In genomic region chr17:81891303-81891552, GRCh38 we compare ENCODE assay signal across 8 cellular contexts. TPM values are rescaled to one million over a fixed set of nuclear protein-coding genes. Genes with fewer than 3 reads are reported as not detected.
DNase-seq lines count a peak whose midpoint lies in the region; ATAC-seq, FAIRE-seq and TF ChIP-seq lines count a peak whose summit lies in the region.

No MANE protein-coding gene starts in this region.

- peaks cover 3 to 13% of the 10 kb centered on the region in 2 donors for H3K36me3 Mint-ChIP-seq in naive B cell

- H3K9ac ChIP-seq in K562 (ENCODE audit: insufficient read depth in 1 of 2, low read depth in 2 of 2, low read length in 2 of 2), result peak overlapping the region; percentile 93 to 96; a peak in 3 of 4 replicates

- peak overlapping the region; percentile 95 for H3K27ac ChIP-seq in C4-2B
- H3K27ac ChIP-seq in K562 (ENCODE audit: extremely low read depth, low read depth, low read length), result peak overlapping the region; percentile 97

- peak; percentile 14 for ATAC-seq in HG02943 (IDR thresholded peaks at IDR 0.05; ENCODE audit: low read depth, unreplicated experiment)
- no peak for ATAC-seq in K562
- ATAC-seq in naive B cell (ENCODE audit: low read depth in 2 of 2), result peak; percentile 4 to 8

- CTCF ChIA-PET in K562 (lab: Yijun Ruan, JAX; ENCODE audit: low intra/inter-chr PET ratio), result no interaction called here

- no peak for TF ChIP-seq POLR2A in K562 (conservative IDR thresholded peaks at IDR 0.05)

- peaks cover 71% of the 10 kb centered on the region for H3K36me3 ChIP-seq in K562 (ENCODE audit: control insufficient read depth, insufficient read depth, low read length)

- in situ Hi-C loops in K562 (cut with MboI), result no loop called here

- H3K4me3 ChIP-seq in K562, result peak overlapping the region; percentile 73

- no peak for TF ChIP-seq EP300 in K562 (IDR thresholded peaks at IDR 0.05; ENCODE audit: low read length)

- H3K79me2 ChIP-seq in K562 (ENCODE audit: control insufficient read depth, insufficient read depth, low read length), result peaks cover 77% of the 10 kb centered on the region

- peak overlapping the region; percentile 86 to 99 (median 95) for H3K4me3 Mint-ChIP-seq in naive B cell

- no peaks in the 10 kb centered on the region for H3K9me3 Mint-ChIP-seq in naive B cell

- intact Hi-C loops in K562 (cut with micrococcal nuclease), result no loop called here

- H3K9me3 ChIP-seq in K562 (replicated peaks; ENCODE audit: control insufficient read depth, insufficient read depth, low read depth, low read length), result no peaks in the 10 kb centered on the region

- no TSS peak for BruUV-seq in K562 (replicated peaks; lab: Mats Ljungman, UMichigan)

- H3K4me2 ChIP-seq in K562 (ENCODE audit: insufficient read depth, low read length), result peak overlapping the region; percentile 91; the same call in 1 of the 2 replicates

- POLR2A ChIA-PET in K562 (lab: Yijun Ruan, JAX), result interaction anchor here (1.0 to 10.5 kb wide), 6 partner anchors 8 to 188 kb away, joined by 3 to 85 read pairs (median 4); partner anchors contain the start of genes CENPX, LRRC45 and MRPL12

- DNase-seq in K562 (ENCODE audit: extremely low read depth in 1 of 4, low spot score in 3 of 4) (no peak), naive B cell (no peak), NCI-H446 (lab: John Stamatoyannopoulos, UW) (no peak), NOMO-1 treated with DMSO at 0.1 percent for 48 hours (lab: John Stamatoyannopoulos, UW; ENCODE audit: unreplicated experiment) (no peak), NCI-H146 treated with DMSO at 0.1 percent for 48 hours (lab: John Stamatoyannopoulos, UW; ENCODE audit: unreplicated experiment) (no peak)
- no peak for DNase-seq in stimulated activated CD4-positive, alpha-beta T cell treated with anti-CD3 and anti-CD28 coated beads, Interleukin-4, amount 100 ng/mL, for 1 hour

- H3K4me1 ChIP-seq in K562 (replicated peaks in 1 of 2; ENCODE audit: control insufficient read depth in 2 of 2, insufficient read depth in 2 of 2, low read length in 2 of 2), result peaks cover 12 to 41% of the 10 kb centered on the region in 2 experiments; a peak in 4 of 5 replicates

- peaks cover 8% of the 10 kb centered on the region for H3K9me1 ChIP-seq in K562 (ENCODE audit: control insufficient read depth, insufficient read depth, low read length)

- peaks cover 8 to 24% (median 16%) of the 10 kb centered on the region in 3 donors for H3K4me1 Mint-ChIP-seq in naive B cell

- TF ChIP-seq CTCF in C4-2B (conservative IDR thresholded peaks at IDR 0.05) (no peak), K562 (IDR thresholded peaks at IDR 0.05 in 2 of 3, conservative IDR thresholded peaks at IDR 0.05 in 1 of 3; ENCODE audit: insufficient read depth in 2 of 3, low read depth in 1 of 3, low read length in 3 of 3) (no peak)

- TF ChIP-seq RAD21 in K562 (CRISPR knock-in tag; conservative IDR thresholded peaks at IDR 0.05 in 1 of 2, IDR thresholded peaks at IDR 0.05 in 1 of 2), result no peak

- no peaks in the 10 kb centered on the region for H4K20me1 ChIP-seq in K562 (replicated peaks; ENCODE audit: control insufficient read depth, insufficient read depth, low read length)

- H2AFZ ChIP-seq in K562 (ENCODE audit: low read depth, low read length), result no peak overlapping the region

- WGBS in K562 (ENCODE audit: insufficient coverage, low coverage, missing lambda C conversion rate), result under 1% methylated on average over 39 of the region's 40 CpGs

- FAIRE-seq in K562 (lab: Jason Lieb, UNC), result no peak

- peak overlapping the region; percentile 95 to 100 (median 97) for H3K27ac Mint-ChIP-seq in naive B cell

- H3K27me3 Mint-ChIP-seq in naive B cell, result no peaks in the 10 kb centered on the region

- H3K27me3 ChIP-seq in K562 (ENCODE audit: control insufficient read depth in 2 of 2, insufficient read depth in 2 of 2, low read length in 2 of 2), result no peaks in the 10 kb centered on the region

RNA-seq across cellular contexts. Expression of gene ALYREF, which starts 0.2 kb away (rescaled TPM):
- 29.1 and 64.1 TPM in 2 replicates for total RNA-seq in K562 (2011; cell fraction: chromatin; rRNA removed; ENCODE audit: low replicate concordance)
- 70.7 and 78.0 TPM in 2 replicates for total RNA-seq in K562 (2011; cell fraction: nucleolus; rRNA removed)
- total RNA-seq in K562 (2011; cell fraction: nucleoplasm; rRNA removed), result 41.9 and 54.1 TPM in 2 replicates
- total RNA-seq in K562 (2014; rRNA removed) (416 and 428 TPM in 2 replicates), K562 (2014; rRNA removed; fragmentation: Illumina TruSeq; extraction: Trizol) (74.3 and 99.3 TPM in 2 replicates), K562 (2015; rRNA removed; fragmentation: Illumina TruSeq; extraction: Trizol) (225 and 227 TPM in 2 replicates), K562 (2021) (279 and 283 TPM in 2 replicates)
- polyA plus RNA-seq in K562 (2011; rRNA removed) (97.2 and 103 TPM in 2 replicates), K562 (2014; fragmentation: Illumina TruSeq; extraction: Trizol) (147 and 154 TPM in 2 replicates), K562 (2014; fragmentation: Nextera tagmentation; extraction: Ambion mirVana) (1 to 10 TPM; 1.9 to 3.7 TPM), K562 (2014; rRNA removed) (206 and 253 TPM in 2 replicates), naive B cell (ENCODE audit: low read depth in 6 of 6) (10 to 100 TPM; 25.5 to 53.9 (median 41.7) TPM)
- polyA plus RNA-seq in K562 (2011; cell fraction: cytosol; rRNA removed), result 93.7 and 166 TPM in 2 replicates
- 98.4 and 110 TPM in 2 replicates for polyA plus RNA-seq in K562 (2011; cell fraction: nucleus; rRNA removed)
- polyA plus RNA-seq in K562 (2012), result 112 and 177 TPM in 2 replicates
- polyA minus RNA-seq in K562 (2011; rRNA and poly(A)+ RNA removed), result 101 and 147 TPM in 2 replicates
- polyA minus RNA-seq in K562 (2011; cell fraction: cytosol; rRNA and poly(A)+ RNA removed), result 92.8 and 121 TPM in 2 replicates
- polyA minus RNA-seq in K562 (2011; cell fraction: nucleus; rRNA and poly(A)+ RNA removed), result 36.5 and 40.0 TPM in 2 replicates

RNA-seq across cellular contexts. Expression of gene ANAPC11, which starts 0.3 kb away (rescaled TPM):
- 37.2 and 84.5 TPM in 2 replicates for total RNA-seq in K562 (2011; cell fraction: chromatin; rRNA removed; ENCODE audit: low replicate concordance)
- total RNA-seq in K562 (2011; cell fraction: nucleolus; rRNA removed), result 109 and 116 TPM in 2 replicates
- total RNA-seq in K562 (2011; cell fraction: nucleoplasm; rRNA removed), result 83.3 and 88.4 TPM in 2 replicates
- 220 and 252 TPM in 2 replicates for total RNA-seq in K562 (2014; rRNA removed)
- total RNA-seq in K562 (2014; rRNA removed; fragmentation: Illumina TruSeq; extraction: Trizol), result 32.5 and 41.2 TPM in 2 replicates
- 105 and 111 TPM in 2 replicates for total RNA-seq in K562 (2015; rRNA removed; fragmentation: Illumina TruSeq; extraction: Trizol)
- total RNA-seq in K562 (2021), result 214 and 217 TPM in 2 replicates
- 238 and 354 TPM in 2 replicates for polyA plus RNA-seq in K562 (2011; rRNA removed)
- 720 and 811 TPM in 2 replicates for polyA plus RNA-seq in K562 (2011; cell fraction: cytosol; rRNA removed)
- 288 and 348 TPM in 2 replicates for polyA plus RNA-seq in K562 (2011; cell fraction: nucleus; rRNA removed)
- polyA plus RNA-seq in K562 (2012), result 288 and 382 TPM in 2 replicates
- polyA plus RNA-seq in K562 (2014; fragmentation: Illumina TruSeq; extraction: Trizol), result 57.2 and 105 TPM in 2 replicates
- polyA plus RNA-seq in K562 (2014; fragmentation: Nextera tagmentation; extraction: Ambion mirVana), result 100 to 1,000 TPM; 154 to 255 TPM
- 318 and 338 TPM in 2 replicates for polyA plus RNA-seq in K562 (2014; rRNA removed)
- 56.1 and 67.4 TPM in 2 replicates for polyA minus RNA-seq in K562 (2011; rRNA and poly(A)+ RNA removed)
- 52.4 and 82.6 TPM in 2 replicates for polyA minus RNA-seq in K562 (2011; cell fraction: cytosol; rRNA and poly(A)+ RNA removed)
- polyA minus RNA-seq in K562 (2011; cell fraction: nucleus; rRNA and poly(A)+ RNA removed), result 24.8 and 36.9 TPM in 2 replicates
- 100 to 1,000 TPM; 208 to 260 (median 218) TPM for polyA plus RNA-seq in naive B cell (ENCODE audit: low read depth in 6 of 6)

RNA-seq across cellular contexts. Expression of gene NPB, which starts 10.8 kb away (rescaled TPM):
- 0.86 and 1.5 TPM in 2 replicates for total RNA-seq in K562 (2011; cell fraction: chromatin; rRNA removed; ENCODE audit: low replicate concordance)
- total RNA-seq in K562 (2011; cell fraction: nucleolus; rRNA removed), result 1.3 TPM in 2 replicates
- 1.2 and 1.4 TPM in 2 replicates for total RNA-seq in K562 (2011; cell fraction: nucleoplasm; rRNA removed)
- total RNA-seq in K562 (2014; rRNA removed) (0.14 and 0.57 TPM in 2 replicates), K562 (2014; rRNA removed; fragmentation: Illumina TruSeq; extraction: Trizol) (0.07 TPM in 1 of 2 replicates, not detected in the other), K562 (2015; rRNA removed; fragmentation: Illumina TruSeq; extraction: Trizol) (0.07 and 0.30 TPM in 2 replicates), K562 (2021) (0.53 and 0.65 TPM in 2 replicates)
- polyA plus RNA-seq in K562 (2011; rRNA removed) (0.03 and 0.07 TPM in 2 replicates), K562 (2014; fragmentation: Illumina TruSeq; extraction: Trizol) (0.07 TPM in 1 of 2 replicates, not detected in the other), K562 (2014; fragmentation: Nextera tagmentation; extraction: Ambion mirVana) (under 1 TPM; 0.43 to 0.61 TPM), K562 (2014; rRNA removed) (0.07 TPM in 1 of 2 replicates, not detected in the other), naive B cell (ENCODE audit: low read depth in 6 of 6) (under 1 TPM in 1 of 6 donors, not detected in 5; 0.24 TPM)
- polyA plus RNA-seq in K562 (2011; cell fraction: cytosol; rRNA removed), result 0.06 and 0.88 TPM in 2 replicates
- 0.26 TPM in 1 of 2 replicates, not detected in the other for polyA plus RNA-seq in K562 (2011; cell fraction: nucleus; rRNA removed)
- 0.52 TPM in 1 of 2 replicates, not detected in the other for polyA plus RNA-seq in K562 (2012)
- 0.21 TPM in 2 replicates for polyA minus RNA-seq in K562 (2011; rRNA and poly(A)+ RNA removed)
- polyA minus RNA-seq in K562 (2011; cell fraction: cytosol; rRNA and poly(A)+ RNA removed), result not detected in 2 replicates
- 0.40 and 0.78 TPM in 2 replicates for polyA minus RNA-seq in K562 (2011; cell fraction: nucleus; rRNA and poly(A)+ RNA removed)

RNA-seq across cellular contexts. Expression of gene PCYT2, which starts 20.0 kb away (rescaled TPM):
- total RNA-seq in K562 (2011; cell fraction: chromatin; rRNA removed; ENCODE audit: low replicate concordance), result 142 and 422 TPM in 2 replicates
- total RNA-seq in K562 (2011; cell fraction: nucleolus; rRNA removed), result 366 and 427 TPM in 2 replicates
- total RNA-seq in K562 (2011; cell fraction: nucleoplasm; rRNA removed), result 182 and 225 TPM in 2 replicates
- total RNA-seq in K562 (2014; rRNA removed), result 123 and 139 TPM in 2 replicates
- total RNA-seq in K562 (2014; rRNA removed; fragmentation: Illumina TruSeq; extraction: Trizol), result 42.7 and 57.5 TPM in 2 replicates
- total RNA-seq in K562 (2015; rRNA removed; fragmentation: Illumina TruSeq; extraction: Trizol), result 81.7 and 82.5 TPM in 2 replicates
- 125 and 134 TPM in 2 replicates for total RNA-seq in K562 (2021)
- polyA plus RNA-seq in K562 (2011; rRNA removed), result 71.5 and 97.8 TPM in 2 replicates
- 77.5 and 97.1 TPM in 2 replicates for polyA plus RNA-seq in K562 (2011; cell fraction: cytosol; rRNA removed)
- 473 and 533 TPM in 2 replicates for polyA plus RNA-seq in K562 (2011; cell fraction: nucleus; rRNA removed)
- 94.8 and 147 TPM in 2 replicates for polyA plus RNA-seq in K562 (2012)
- 83.7 and 95.3 TPM in 2 replicates for polyA plus RNA-seq in K562 (2014; fragmentation: Illumina TruSeq; extraction: Trizol)
- 1 to 10 TPM in 1 of 2 experiments, under 1 TPM in 1; 0.92 to 1.6 TPM for polyA plus RNA-seq in K562 (2014; fragmentation: Nextera tagmentation; extraction: Ambion mirVana)
- polyA plus RNA-seq in K562 (2014; rRNA removed), result 131 and 133 TPM in 2 replicates
- polyA minus RNA-seq in K562 (2011; rRNA and poly(A)+ RNA removed), result 48.7 and 49.2 TPM in 2 replicates
- polyA minus RNA-seq in K562 (2011; cell fraction: cytosol; rRNA and poly(A)+ RNA removed), result 35.6 and 49.0 TPM in 2 replicates
- 127 and 186 TPM in 2 replicates for polyA minus RNA-seq in K562 (2011; cell fraction: nucleus; rRNA and poly(A)+ RNA removed)
- 10 to 100 TPM; 19.0 to 28.4 (median 21.2) TPM for polyA plus RNA-seq in naive B cell (ENCODE audit: low read depth in 6 of 6)

RNA-seq across cellular contexts. Expression of gene ARHGDIA, which starts 20.1 kb away (rescaled TPM):
- 54.5 and 180 TPM in 2 replicates for total RNA-seq in K562 (2011; cell fraction: chromatin; rRNA removed; ENCODE audit: low replicate concordance)
- 155 and 173 TPM in 2 replicates for total RNA-seq in K562 (2011; cell fraction: nucleolus; rRNA removed)
- total RNA-seq in K562 (2011; cell fraction: nucleoplasm; rRNA removed), result 62.4 and 82.4 TPM in 2 replicates
- 110 and 146 TPM in 2 replicates for total RNA-seq in K562 (2014; rRNA removed)
- total RNA-seq in K562 (2014; rRNA removed; fragmentation: Illumina TruSeq; extraction: Trizol), result 39.8 and 58.3 TPM in 2 replicates
- total RNA-seq in K562 (2015; rRNA removed; fragmentation: Illumina TruSeq; extraction: Trizol), result 105 and 107 TPM in 2 replicates
- 321 and 340 TPM in 2 replicates for total RNA-seq in K562 (2021)
- 23.4 and 33.4 TPM in 2 replicates for polyA plus RNA-seq in K562 (2011; rRNA removed)
- polyA plus RNA-seq in K562 (2011; cell fraction: cytosol; rRNA removed), result 25.4 and 72.4 TPM in 2 replicates
- 85.3 and 131 TPM in 2 replicates for polyA plus RNA-seq in K562 (2011; cell fraction: nucleus; rRNA removed)
- polyA plus RNA-seq in K562 (2012), result 235 and 249 TPM in 2 replicates
- polyA plus RNA-seq in K562 (2014; fragmentation: Illumina TruSeq; extraction: Trizol), result 129 and 227 TPM in 2 replicates
- 10 to 100 TPM in 1 of 2 experiments, 1 to 10 TPM in 1; 9.6 to 11.2 TPM for polyA plus RNA-seq in K562 (2014; fragmentation: Nextera tagmentation; extraction: Ambion mirVana)
- 97.6 and 114 TPM in 2 replicates for polyA plus RNA-seq in K562 (2014; rRNA removed)
- 8.6 and 11.9 TPM in 2 replicates for polyA minus RNA-seq in K562 (2011; rRNA and poly(A)+ RNA removed)
- 45.1 and 68.4 TPM in 2 replicates for polyA minus RNA-seq in K562 (2011; cell fraction: cytosol; rRNA and poly(A)+ RNA removed)
- 61.9 and 68.2 TPM in 2 replicates for polyA minus RNA-seq in K562 (2011; cell fraction: nucleus; rRNA and poly(A)+ RNA removed)
- 100 to 1,000 TPM in 1 of 6 donors, 10 to 100 TPM in 5; 42.9 to 116 (median 78.3) TPM for polyA plus RNA-seq in naive B cell (ENCODE audit: low read depth in 6 of 6)
